In the genomic region with DNA sequence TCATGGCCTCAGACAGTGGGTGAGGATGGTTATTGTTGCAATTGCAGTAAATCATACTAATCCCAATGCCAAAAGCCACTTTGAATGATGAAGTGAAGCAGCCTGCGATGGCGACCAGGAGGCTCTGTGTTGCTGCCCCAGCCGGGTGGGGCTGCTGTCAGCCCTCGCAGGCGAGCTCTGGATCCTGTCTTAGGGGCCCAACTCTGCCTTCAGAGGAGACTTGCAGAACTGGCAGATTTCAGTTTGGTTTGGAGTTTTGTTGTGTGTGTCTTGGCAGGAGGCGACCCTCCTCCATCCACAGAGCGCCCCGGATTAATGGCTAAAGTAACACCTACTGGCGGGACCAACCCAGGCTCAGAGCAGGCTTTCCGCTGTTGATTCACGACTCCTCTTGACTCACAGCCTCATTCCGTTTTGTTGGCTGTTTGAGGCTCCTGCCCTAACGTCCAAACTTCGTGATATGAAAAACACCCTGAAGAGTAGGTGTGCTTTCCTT, we compare ENCODE assay signal across 19 cellular contexts.
"Had no signal": no experiment of that assay in that cellular context is flagged by ENCODE, and none has a peak within 500 bp of the region (broad histone marks: within the 10 kb centered on the region; RNA-seq: fewer than 3 reads in every experiment).

No MANE protein-coding gene starts in this region.

- H3K36me3 ChIP-seq: gastrocnemius medialis, left ventricle myocardium inferior, ovary, right lobe of liver, spleen had no signal

- H3K9me3 ChIP-seq: body of pancreas, gastrocnemius medialis, ovary, right lobe of liver had no signal

- H3K4me1 ChIP-seq: body of pancreas, left ventricle myocardium inferior, right lobe of liver, spleen had no signal

- H3K4me3 ChIP-seq: body of pancreas, gastrocnemius medialis, left ventricle myocardium inferior, ovary, right lobe of liver, spleen had no signal

- ATAC-seq: activated CD8-positive, alpha-beta memory T cell treated with anti-CD3 and anti-CD28 coated beads, Interleukin-2, amount 10 ng/mL, durations not matched to agents 7 days and 5 days; body of pancreas; effector memory CD8-positive, alpha-beta T cell; gastrocnemius medialis; naive thymus-derived CD4-positive, alpha-beta T cell; right lobe of liver; stimulated activated naive B cell treated with anti-CD40 and anti-IgM and Interleukin-4, amounts not matched to agents 10 μg/mL and 1 μg/mL and 100 μg/mL, for 72 hours had no signal

- H3K27ac ChIP-seq: body of pancreas, gastrocnemius medialis, left ventricle myocardium inferior, ovary, right lobe of liver, spleen had no signal

- H3K27me3 ChIP-seq: body of pancreas, gastrocnemius medialis, ovary, right lobe of liver, spleen had no signal

- DNase-seq: activated B cell treated with CpG ODN at 0.5 μM for 24 hours; activated CD4-positive, alpha-beta memory T cell treated with anti-CD3 and anti-CD28 coated beads, Interleukin-2, amount 10 ng/mL, durations not matched to agents 7 days and 5 days; activated CD4-positive, alpha-beta T cell treated with anti-CD3 and anti-CD28 coated beads for 4 hours; activated CD8-positive, alpha-beta memory T cell treated with anti-CD3 and anti-CD28 coated beads, Interleukin-2, amount 10 ng/mL, durations not matched to agents 7 days and 5 days; amniotic stem cell; body of pancreas; effector memory CD8-positive, alpha-beta T cell; gastrocnemius medialis; head of caudate nucleus; left ventricle myocardium inferior; mammary epithelial cell; naive thymus-derived CD4-positive, alpha-beta T cell; ovary; right lobe of liver; spleen; stimulated activated CD4-positive, alpha-beta T cell treated with anti-CD3 and anti-CD28 coated beads, Interleukin-4, amount 100 ng/mL, for 4 hours; stimulated activated naive B cell treated with anti-CD40 and anti-IgM and Interleukin-4, amounts not matched to agents 10 μg/mL and 1 μg/mL and 100 μg/mL, for 72 hours; T-helper 1 cell; T-helper 9 cell had no signal
